In the genomic region with DNA sequence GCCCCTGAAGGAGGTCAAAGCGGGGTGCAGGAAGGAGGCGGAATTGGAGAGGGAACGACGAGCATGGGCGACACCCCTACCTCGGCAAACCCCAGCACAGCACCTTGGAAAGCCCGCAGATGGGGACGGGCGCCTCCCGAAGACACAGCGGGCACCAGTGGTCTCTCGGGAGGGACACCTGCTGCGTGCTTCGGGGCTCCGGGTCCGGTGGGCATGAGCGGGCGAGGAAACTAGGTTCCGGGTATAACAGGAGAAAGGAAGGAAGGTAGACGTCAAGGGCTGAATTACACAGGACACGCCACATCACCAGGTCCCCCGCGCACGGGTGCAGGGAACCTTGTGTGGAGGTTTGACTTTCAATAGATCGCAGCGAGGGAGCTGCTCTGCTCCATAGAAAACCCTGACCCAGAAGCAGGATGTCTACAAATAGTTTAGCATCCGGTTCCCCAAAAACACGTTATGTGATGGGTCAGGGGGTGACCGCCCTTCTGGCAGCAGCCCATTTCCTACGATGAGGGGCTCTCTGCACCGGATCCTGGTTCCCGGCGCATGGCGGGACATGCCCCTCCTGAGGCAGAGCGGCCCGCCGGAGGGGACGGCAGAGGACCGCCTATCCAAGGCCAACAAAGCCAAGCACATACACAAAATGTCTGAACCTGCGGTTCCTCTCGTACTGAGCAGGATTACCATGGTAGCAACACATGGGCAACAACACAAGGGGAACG, we compare ENCODE assay signal across 1 cellular context.
TF ChIP-seq lines count a peak whose summit lies in the region.

No MANE protein-coding gene starts in this region.

TF ChIP-seq in HEK293, 187 proteins besides CTCF, POLR2A, EP300 and RAD21 (continued from another document):
- TF ChIP-seq, protein P1, sequence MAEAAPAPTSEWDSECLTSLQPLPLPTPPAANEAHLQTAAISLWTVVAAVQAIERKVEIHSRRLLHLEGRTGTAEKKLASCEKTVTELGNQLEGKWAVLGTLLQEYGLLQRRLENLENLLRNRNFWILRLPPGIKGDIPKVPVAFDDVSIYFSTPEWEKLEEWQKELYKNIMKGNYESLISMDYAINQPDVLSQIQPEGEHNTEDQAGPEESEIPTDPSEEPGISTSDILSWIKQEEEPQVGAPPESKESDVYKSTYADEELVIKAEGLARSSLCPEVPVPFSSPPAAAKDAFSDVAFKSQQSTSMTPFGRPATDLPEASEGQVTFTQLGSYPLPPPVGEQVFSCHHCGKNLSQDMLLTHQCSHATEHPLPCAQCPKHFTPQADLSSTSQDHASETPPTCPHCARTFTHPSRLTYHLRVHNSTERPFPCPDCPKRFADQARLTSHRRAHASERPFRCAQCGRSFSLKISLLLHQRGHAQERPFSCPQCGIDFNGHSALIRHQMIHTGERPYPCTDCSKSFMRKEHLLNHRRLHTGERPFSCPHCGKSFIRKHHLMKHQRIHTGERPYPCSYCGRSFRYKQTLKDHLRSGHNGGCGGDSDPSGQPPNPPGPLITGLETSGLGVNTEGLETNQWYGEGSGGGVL (tag by site-specific recombination; IDR thresholded peaks at IDR 0.05), result no peak
- TF ChIP-seq, protein P2, sequence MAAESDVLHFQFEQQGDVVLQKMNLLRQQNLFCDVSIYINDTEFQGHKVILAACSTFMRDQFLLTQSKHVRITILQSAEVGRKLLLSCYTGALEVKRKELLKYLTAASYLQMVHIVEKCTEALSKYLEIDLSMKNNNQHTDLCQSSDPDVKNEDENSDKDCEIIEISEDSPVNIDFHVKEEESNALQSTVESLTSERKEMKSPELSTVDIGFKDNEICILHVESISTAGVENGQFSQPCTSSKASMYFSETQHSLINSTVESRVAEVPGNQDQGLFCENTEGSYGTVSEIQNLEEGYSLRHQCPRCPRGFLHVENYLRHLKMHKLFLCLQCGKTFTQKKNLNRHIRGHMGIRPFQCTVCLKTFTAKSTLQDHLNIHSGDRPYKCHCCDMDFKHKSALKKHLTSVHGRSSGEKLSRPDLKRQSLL (tag by site-specific recombination; IDR thresholded peaks at IDR 0.05), result no peak
- TF ChIP-seq ZNF223 (tag by site-specific recombination; IDR thresholded peaks at IDR 0.05) (no peak), ZBTB20 (tag by site-specific recombination; IDR thresholded peaks at IDR 0.05) (no peak)
TF ChIP-seq in HEK293: peak in this region for 0.
